Comparison of ENCODE assay signal across 10 cellular contexts in the genomic region with DNA sequence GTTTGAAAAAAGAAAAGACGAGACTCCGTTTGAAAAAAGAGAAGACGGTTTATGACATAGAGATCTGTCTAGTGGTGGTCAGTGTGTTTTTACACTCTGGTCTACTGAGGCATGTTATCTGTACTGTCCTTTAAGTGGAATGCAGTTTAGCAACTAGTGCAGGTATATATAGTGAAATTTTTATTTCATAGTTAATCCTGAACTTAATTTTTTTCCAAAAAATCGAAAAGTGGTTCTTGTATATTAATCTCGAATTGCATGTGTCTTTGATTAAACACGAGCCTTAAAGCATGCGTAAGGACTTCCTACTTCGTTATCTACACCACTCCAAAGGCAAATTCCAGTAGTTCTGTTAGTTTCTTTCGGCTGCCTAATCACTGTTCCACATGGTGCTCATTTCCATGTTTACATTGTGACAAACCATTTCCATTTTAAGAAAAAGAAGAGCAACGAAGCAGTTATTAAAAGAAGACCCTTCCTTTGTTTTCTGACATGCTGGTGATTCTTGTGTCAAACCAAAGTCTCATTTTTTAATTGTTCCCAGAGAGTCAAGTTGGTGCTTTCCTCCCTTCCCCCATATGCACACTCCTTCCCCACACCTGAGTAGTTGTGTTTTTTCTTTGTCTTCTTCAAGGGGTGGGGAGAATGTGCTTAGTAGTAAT. TPM values are rescaled to one million over a fixed set of nuclear protein-coding genes. Genes with fewer than 3 reads are reported as not detected.
DNase-seq lines count a peak whose midpoint lies in the region; ATAC-seq and TF ChIP-seq lines count a peak whose summit lies in the region.
"Had no signal": no experiment of that assay in that cellular context is flagged by ENCODE, and none has a peak within 500 bp of the region (broad histone marks: within the 10 kb centered on the region; RNA-seq: fewer than 3 reads in every experiment).

No MANE protein-coding gene starts in this region.

- no TSS peak for BruUV-seq in Calu3 (replicated peaks; lab: Mats Ljungman, UMichigan)

- DNase-seq in Calu3 (no peak), NCI-H69 (lab: John Stamatoyannopoulos, UW) (peak; percentile 32), coronary artery (ENCODE audit: low spot score) (no peak), DMS 273 (lab: John Stamatoyannopoulos, UW; ENCODE audit: unreplicated experiment) (no peak), KG1 (lab: John Stamatoyannopoulos, UW) (no peak)
- no peak for DNase-seq in naive thymus-derived CD8-positive, alpha-beta T cell
- DNase-seq: cerebellar nuclear complex, NCI-H1092 treated with DMSO at 0.1 percent for 48 hours had no signal

- H3K4me1 Mint-ChIP-seq in Calu3 (ENCODE audit: low read depth, unreplicated experiment): peaks cover 5% of the 10 kb centered on the region
- H3K4me1 Mint-ChIP-seq in naive thymus-derived CD8-positive, alpha-beta T cell: peaks cover 22 to 58% (median 49%) of the 10 kb centered on the region in 4 donors

- H3K27me3 Mint-ChIP-seq in Calu3 (ENCODE audit: unreplicated experiment): no peaks in the 10 kb centered on the region
- H3K27me3 Mint-ChIP-seq in naive thymus-derived CD8-positive, alpha-beta T cell: no peaks in the 10 kb centered on the region

- peak overlapping the region; percentile 95 for H3K4me3 ChIP-seq in coronary artery

- no peak overlapping the region for H3K27ac ChIP-seq in coronary artery

- POLR2A ChIA-PET in naive thymus-derived CD8-positive, alpha-beta T cell (lab: Charles Lee): interaction anchor here (1.4 kb wide), 1 partner anchor 66 kb away, joined by 3 read pairs; no protein-coding TSS in a partner anchor

- H3K4me3 Mint-ChIP-seq in Calu3 (ENCODE audit: low read depth, unreplicated experiment): peak overlapping the region; percentile 82
- H3K4me3 Mint-ChIP-seq in naive thymus-derived CD8-positive, alpha-beta T cell: peak overlapping the region; percentile 67 to 97 (median 96)

- intact Hi-C loops in Calu3 (cut with micrococcal nuclease; ENCODE audit: unreplicated experiment): no loop called here

- TF ChIP-seq CTCF in Calu3 (IDR thresholded peaks at IDR 0.05; ENCODE audit: unreplicated experiment) (no peak), coronary artery (IDR thresholded peaks at IDR 0.05) (no peak)

- no peaks in the 10 kb centered on the region for H3K9me3 Mint-ChIP-seq in Calu3 (ENCODE audit: low read depth, unreplicated experiment)
- no peaks in the 10 kb centered on the region for H3K9me3 Mint-ChIP-seq in naive thymus-derived CD8-positive, alpha-beta T cell

- CTCF ChIA-PET in Calu3 (lab: Charles Lee): interaction anchor here (0.6 kb wide), 1 partner anchor 20 kb away, joined by 4 read pairs; no protein-coding TSS in a partner anchor

- H3K27ac Mint-ChIP-seq in Calu3 (ENCODE audit: unreplicated experiment): no peak overlapping the region
- H3K27ac Mint-ChIP-seq in naive thymus-derived CD8-positive, alpha-beta T cell: peak overlapping the region; percentile 82 to 99 (median 99)

- peaks cover 30% of the 10 kb centered on the region for H3K36me3 Mint-ChIP-seq in Calu3 (ENCODE audit: insufficient read depth, unreplicated experiment)
- peaks cover 0 to 4% (median 0%) of the 10 kb centered on the region in 3 donors for H3K36me3 Mint-ChIP-seq in naive thymus-derived CD8-positive, alpha-beta T cell

- no peak for ATAC-seq in naive thymus-derived CD8-positive, alpha-beta T cell
- ATAC-seq in GM18498 (IDR thresholded peaks at IDR 0.05; ENCODE audit: unreplicated experiment) (no peak), GM19463 (IDR thresholded peaks at IDR 0.05; ENCODE audit: unreplicated experiment) (no peak)

RNA-seq across cellular contexts. Expression of gene SNX9, which starts 2.3 kb away (rescaled TPM):
- total RNA-seq in Calu3 (2022): 16.6 and 17.7 TPM in 2 replicates
- 10 to 100 TPM; 38.2 TPM for total RNA-seq in naive thymus-derived CD8-positive, alpha-beta T cell
- polyA plus RNA-seq in naive thymus-derived CD8-positive, alpha-beta T cell: 10 to 100 TPM; 15.6 to 32.8 (median 19.7) TPM
